1 cellular context compared by ENCODE assay signal in genomic region chr3:36714343-36714742, GRCh38.
TF ChIP-seq lines count a peak whose summit lies in the region.

No MANE protein-coding gene starts in this region.

TF ChIP-seq in SK-N-SH, 30 proteins besides CTCF, POLR2A, EP300 and RAD21 (continued from another document):
- no peak for TF ChIP-seq USF2 (IDR thresholded peaks at IDR 0.05; ENCODE audit: borderline replicate concordance, low read depth, low read length)
- TF ChIP-seq NFIC (IDR thresholded peaks at IDR 0.05; ENCODE audit: borderline replicate concordance): no peak
TF ChIP-seq in SK-N-SH: peak in this region for 0.
